Comparison of ENCODE assay signal across 17 cellular contexts in the genomic region with DNA sequence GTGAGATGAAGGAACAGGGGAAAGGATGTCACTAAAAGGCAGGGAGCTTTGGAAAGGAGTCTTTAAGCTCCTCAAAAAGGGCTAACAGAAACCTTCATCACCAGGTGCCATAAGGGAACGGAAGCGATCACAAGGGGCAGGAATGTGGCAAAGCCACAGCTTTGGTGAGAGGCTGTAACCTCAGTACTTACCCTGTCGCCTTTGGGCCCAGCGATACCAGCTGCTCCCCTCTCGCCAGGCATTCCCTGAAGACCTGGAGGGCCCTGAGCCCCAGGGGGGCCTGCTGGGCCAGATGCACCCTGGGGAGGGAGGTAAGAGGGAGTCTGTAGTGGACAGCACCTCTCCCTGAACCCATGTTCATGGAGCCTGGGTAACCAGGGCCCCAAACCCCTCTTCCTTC. TPM values are rescaled to one million over a fixed set of nuclear protein-coding genes. Genes with fewer than 3 reads are reported as not detected.
DNase-seq lines count a peak whose midpoint lies in the region; ATAC-seq, FAIRE-seq and TF ChIP-seq lines count a peak whose summit lies in the region.
"Had no signal": no experiment of that assay in that cellular context is flagged by ENCODE, and none has a peak within 500 bp of the region (broad histone marks: within the 10 kb centered on the region; RNA-seq: fewer than 3 reads in every experiment).

No MANE protein-coding gene starts in this region.

- no peaks in the 10 kb centered on the region for H3K79me2 ChIP-seq in MM.1S (ENCODE audit: low read length)

- no peaks in the 10 kb centered on the region for H3K9me2 ChIP-seq in MM.1S (replicated peaks; ENCODE audit: insufficient read depth, low read length)

- no peaks in the 10 kb centered on the region for H4K20me1 ChIP-seq in MM.1S (ENCODE audit: insufficient read depth, low read length)

- ATAC-seq in activated CD4-positive, CD25-positive, alpha-beta regulatory T cell treated with anti-CD3 and anti-CD28 coated beads, Interleukin-2, amount 50 U/mL, for 24 hours: no peak
- ATAC-seq: A549, GM23338 had no signal

- H3K27ac ChIP-seq in MM.1S (ENCODE audit: low read length) (peak overlapping the region; percentile 11; the same call in 1 of the 2 replicates), kidney (ENCODE audit: low read depth in 2 of 2, low read length in 2 of 2) (no peak overlapping the region)
- H3K27ac ChIP-seq: A549 had no signal

- peak overlapping the region; percentile 73 for H3K4me2 ChIP-seq in MM.1S (ENCODE audit: low read depth, low read length)
- H3K4me2 ChIP-seq: A549, GM23338 had no signal

- no peak for TF ChIP-seq CTCF in MM.1S (IDR thresholded peaks at IDR 0.05; ENCODE audit: low read length)
- no peak for TF ChIP-seq CTCF in kidney (IDR thresholded peaks at IDR 0.05; ENCODE audit: borderline replicate concordance, extremely low read depth, insufficient read depth)
- no peak for TF ChIP-seq CTCF in nephron progenitor cell (IDR thresholded peaks at IDR 0.05)
- no peak for TF ChIP-seq CTCF in CD14-positive monocyte (IDR thresholded peaks at IDR 0.05)

- no peak overlapping the region for H3K27ac Mint-ChIP-seq in nephron progenitor cell
- H3K27ac Mint-ChIP-seq in CD14-positive monocyte: no peak overlapping the region
- H3K27ac Mint-ChIP-seq: CD4-positive, alpha-beta T cell; GM23338 had no signal

- H3K9me3 Mint-ChIP-seq in nephron progenitor cell (no peaks in the 10 kb centered on the region), CD14-positive monocyte (no peaks in the 10 kb centered on the region)
- H3K9me3 Mint-ChIP-seq: CD4-positive, alpha-beta T cell; GM23338 had no signal

- DNase-seq in MM.1S (peak; percentile 85), SW480 (ENCODE audit: low spot score) (peak; percentile 11), kidney (peak; percentile 15), nephron progenitor cell (no peak), CD14-positive monocyte (ENCODE audit: low spot score) (no peak), NCI-H2227 (lab: John Stamatoyannopoulos, UW; ENCODE audit: unreplicated experiment) (no peak)
- DNase-seq: Calu3; CD4-positive, alpha-beta T cell; DMS 273 treated with DMSO at 0.1 percent for 48 hours; H9; IMR-90 had no signal

- H3K27me3 Mint-ChIP-seq in nephron progenitor cell (ENCODE audit: low read depth, poor library complexity): no peaks in the 10 kb centered on the region
- H3K27me3 Mint-ChIP-seq in CD14-positive monocyte (ENCODE audit: low read depth in 3 of 3): peaks cover 5 to 11% (median 6%) of the 10 kb centered on the region in 3 donors

- H3K36me3 Mint-ChIP-seq in nephron progenitor cell (ENCODE audit: low read depth) (peaks cover 59% of the 10 kb centered on the region), CD14-positive monocyte (no peaks in the 10 kb centered on the region)

- H3K27me3 ChIP-seq in MM.1S (replicated peaks; ENCODE audit: insufficient read depth, low read length): no peaks in the 10 kb centered on the region

- H3K4me1 Mint-ChIP-seq in nephron progenitor cell (peaks cover 6% of the 10 kb centered on the region), CD14-positive monocyte (no peaks in the 10 kb centered on the region)

- peak overlapping the region; percentile 53; the same call in 1 of the 2 replicates for H2AFZ ChIP-seq in MM.1S (ENCODE audit: low read length)
- H2AFZ ChIP-seq: GM23338 had no signal

- no peak overlapping the region for H3K4me3 ChIP-seq in MM.1S (ENCODE audit: low read length)
- H3K4me3 ChIP-seq in kidney (ENCODE audit: low read length in 2 of 2): no peak overlapping the region
- H3K4me3 ChIP-seq: A549, GM23338 had no signal

- FAIRE-seq in kidney (lab: Jason Lieb, UNC): no peak
- FAIRE-seq: A549 had no signal

- H3K9ac ChIP-seq in MM.1S (ENCODE audit: low read length) (peak overlapping the region; percentile 12; the same call in 1 of the 2 replicates), kidney (ENCODE audit: low read length in 2 of 2) (no peak overlapping the region)

- H3K9me3 ChIP-seq in MM.1S (replicated peaks; ENCODE audit: insufficient read depth, low read length) (no peaks in the 10 kb centered on the region), kidney (ENCODE audit: control insufficient read depth in 1 of 2, low read length in 2 of 2) (no peaks in the 10 kb centered on the region)
- H3K9me3 ChIP-seq: A549 had no signal

- H3K4me1 ChIP-seq in MM.1S (ENCODE audit: low read length): peaks cover 17% of the 10 kb centered on the region
- H3K4me1 ChIP-seq in kidney (ENCODE audit: control insufficient read depth in 1 of 2, insufficient read depth in 1 of 2, low read depth in 1 of 2, low read length in 2 of 2): no peaks in the 10 kb centered on the region
- H3K4me1 ChIP-seq: A549 had no signal

- no peak overlapping the region for H3K4me3 Mint-ChIP-seq in nephron progenitor cell
- no peak overlapping the region for H3K4me3 Mint-ChIP-seq in CD14-positive monocyte
- H3K4me3 Mint-ChIP-seq: CD4-positive, alpha-beta T cell; GM23338; H9 had no signal

- no peaks in the 10 kb centered on the region for H3F3A ChIP-seq in MM.1S (ENCODE audit: insufficient read depth, low read length)

- no peaks in the 10 kb centered on the region for H3K36me3 ChIP-seq in MM.1S (replicated peaks; ENCODE audit: insufficient read depth, low read length)
- H3K36me3 ChIP-seq in kidney (ENCODE audit: control insufficient read depth in 1 of 2, insufficient read depth in 2 of 2, low read length in 2 of 2): no peaks in the 10 kb centered on the region

- intact Hi-C loops in kidney (cut with DNase I): no loop called here
- intact Hi-C loops in CD14-positive monocyte (cut with micrococcal nuclease): no loop called here

RNA-seq across cellular contexts. Expression of gene TMEM106C, which starts 18.9 kb away (rescaled TPM):
- 51.7 TPM for total RNA-seq in kidney
- polyA plus RNA-seq in kidney (ENCODE audit: insufficient read depth, low read depth, low replicate concordance) (126 TPM), CD14-positive monocyte (1 to 10 TPM; 8.7 to 9.7 TPM)

RNA-seq across cellular contexts. Expression of gene COL2A1, which starts 22.0 kb away (rescaled TPM):
- total RNA-seq in kidney: not detected
- polyA plus RNA-seq in kidney (ENCODE audit: insufficient read depth, low read depth, low replicate concordance): not detected
- polyA plus RNA-seq in CD14-positive monocyte: not detected
- total RNA-seq: CD4-positive, alpha-beta T cell; HT-29; IMR-90 had no signal
- polyA plus RNA-seq: AG04450, BJ had no signal

Comparison
In these comparisons a context has a peak if more than half of its experiments do, and no peak if none do; other contexts are left out.
1. DNase-seq: peak in MM.1S (single experiment), SW480 (single experiment) and kidney (single experiment); none in nephron progenitor cell (single experiment), CD14-positive monocyte (single experiment) and NCI-H2227 (single experiment).
2. RNA of gene TMEM106C, which starts 18.9 kb away (polyA plus RNA-seq): 126 TPM in kidney (single experiment); 8.7 to 9.7 TPM in CD14-positive monocyte; every median in the first group is over 10 times any median in the second.